29 cellular contexts compared by ENCODE assay signal in genomic region chr10:114751856-114752255, GRCh38.
DNase-seq lines count a peak whose midpoint lies in the region; ATAC-seq, FAIRE-seq and TF ChIP-seq lines count a peak whose summit lies in the region.
"Had no signal": no experiment of that assay in that cellular context is flagged by ENCODE, and none has a peak within 500 bp of the region (broad histone marks: within the 10 kb centered on the region; RNA-seq: fewer than 3 reads in every experiment).

No MANE protein-coding gene starts in this region.

- in situ Hi-C loops in IMR-90 (cut with MboI; ENCODE audit: low sequenced_read_pairs): no loop called here

- dilution Hi-C loops in IMR-90 (cut with HindIII; ENCODE audit: low sequenced_read_pairs, unreplicated experiment): no loop called here

- peak overlapping the region; percentile 84 for H3K4ac ChIP-seq in IMR-90 (ENCODE audit: low read depth, low read length)

- no peaks in the 10 kb centered on the region for H3K9me3 Mint-ChIP-seq in astrocyte (ENCODE audit: unreplicated experiment)
- no peaks in the 10 kb centered on the region for H3K9me3 Mint-ChIP-seq in activated T-helper 2 cell treated with anti-CD3 and anti-CD28 coated beads, Interferon-gamma antibody, Interleukin-2, Interleukin-4, amounts not matched to agents 10 μg/mL and 5 μg/mL and 100 μg/mL, durations not matched to agents 14 hours and 24 hours and 36 hours
- H3K9me3 Mint-ChIP-seq: activated T-cell treated with anti-CD3 and anti-CD28 coated beads, Interleukin-2, amount 50 U/mL, for 4 hours had no signal

- H3K79me2 ChIP-seq in astrocyte (ENCODE audit: insufficient read depth, low read length): no peaks in the 10 kb centered on the region
- H3K79me2 ChIP-seq: hepatocyte had no signal

- WGBS in IMR-90 (ENCODE audit: extremely low coverage in 2 of 2, insufficient read length in 1 of 2), 2 experiments: no CpG with 5 or more reads among the region's 3 CpGs

- FAIRE-seq in astrocyte (lab: Jason Lieb, UNC): no peak
- FAIRE-seq: A204.1, H54 had no signal

- peak overlapping the region; percentile 72 for H2BK20ac ChIP-seq in IMR-90 (ENCODE audit: low read depth, low read length)

- H3K27ac Mint-ChIP-seq in astrocyte (ENCODE audit: unreplicated experiment): no peak overlapping the region
- H3K27ac Mint-ChIP-seq in activated T-helper 2 cell treated with anti-CD3 and anti-CD28 coated beads, Interferon-gamma antibody, Interleukin-2, Interleukin-4, amounts not matched to agents 10 μg/mL and 5 μg/mL and 100 μg/mL, durations not matched to agents 14 hours and 24 hours and 36 hours: no peak overlapping the region

- peaks cover 17% of the 10 kb centered on the region for H3K4me1 ChIP-seq in IMR-90 (ENCODE audit: control insufficient read depth, insufficient read depth, low read length)
- peaks cover 16% of the 10 kb centered on the region for H3K4me1 ChIP-seq in astrocyte (ENCODE audit: insufficient read depth, low read length)
- H3K4me1 ChIP-seq: BE2C, psoas muscle, suprapubic skin had no signal

- TF ChIP-seq RAD21 in IMR-90 (IDR thresholded peaks at IDR 0.05; ENCODE audit: low read length): no peak

- H3K56ac ChIP-seq in IMR-90 (ENCODE audit: extremely low read depth, insufficient read depth, low read length): no peak overlapping the region

- no peak for TF ChIP-seq CTCF in AG09309 (IDR thresholded peaks at IDR 0.05; ENCODE audit: control insufficient read depth, insufficient read depth, low read depth, low read length, missing control alignments)
- TF ChIP-seq CTCF in IMR-90 (conservative IDR thresholded peaks at IDR 0.05; ENCODE audit: low read depth, low read length): no peak
- TF ChIP-seq CTCF in astrocyte (IDR thresholded peaks at IDR 0.05; ENCODE audit: insufficient read depth, low read depth, low read length): no peak
- no peak for TF ChIP-seq CTCF in fibroblast of the aortic adventitia (IDR thresholded peaks at IDR 0.05; ENCODE audit: insufficient read depth, low read length)

- peaks cover 8% of the 10 kb centered on the region for H3K27me3 Mint-ChIP-seq in astrocyte (ENCODE audit: low read depth, unreplicated experiment)
- peaks cover 27% of the 10 kb centered on the region for H3K27me3 Mint-ChIP-seq in activated T-helper 2 cell treated with anti-CD3 and anti-CD28 coated beads, Interferon-gamma antibody, Interleukin-2, Interleukin-4, amounts not matched to agents 10 μg/mL and 5 μg/mL and 100 μg/mL, durations not matched to agents 14 hours and 24 hours and 36 hours (ENCODE audit: low read depth)

- 0 out of 2 replicates have a peak overlapping the region, but pooled peaks have one; percentile 58 for H2AK5ac ChIP-seq in IMR-90 (ENCODE audit: low read depth, low read length)

- no peak overlapping the region for H3K9ac ChIP-seq in IMR-90 (ENCODE audit: low read depth, low read length)
- H3K9ac ChIP-seq in astrocyte (ENCODE audit: low read length): no peak overlapping the region

- no peak overlapping the region for H2BK5ac ChIP-seq in IMR-90 (ENCODE audit: low read depth, low read length, poor library complexity, severe bottlenecking)

- peak overlapping the region; percentile 52; the same call in 1 of the 2 replicates for H2BK120ac ChIP-seq in IMR-90 (ENCODE audit: low read depth, low read length)

- 0 out of 3 replicates have a peak overlapping the region, but pooled peaks have one; percentile 79 for H2BK15ac ChIP-seq in IMR-90 (ENCODE audit: low read depth, low read length)

- no TSS peak for BruUV-seq in IMR-90 (replicated peaks; lab: Mats Ljungman, UMichigan)

- POLR2A ChIA-PET in IMR-90 (lab: Charles Lee; ENCODE audit: unreplicated experiment): no interaction called here

- no peak overlapping the region for H3K4me3 Mint-ChIP-seq in astrocyte (ENCODE audit: unreplicated experiment)
- no peak overlapping the region for H3K4me3 Mint-ChIP-seq in activated T-helper 2 cell treated with anti-CD3 and anti-CD28 coated beads, Interferon-gamma antibody, Interleukin-2, Interleukin-4, amounts not matched to agents 10 μg/mL and 5 μg/mL and 100 μg/mL, durations not matched to agents 14 hours and 24 hours and 36 hours (ENCODE audit: low read depth)
- H3K4me3 Mint-ChIP-seq: activated T-cell treated with anti-CD3 and anti-CD28 coated beads, Interleukin-2, amount 50 U/mL, for 4 hours had no signal

- H3K36me3 ChIP-seq in IMR-90 (ENCODE audit: control insufficient read depth, insufficient read depth, low read length) (no peaks in the 10 kb centered on the region), astrocyte (ENCODE audit: insufficient read depth, low read length) (no peaks in the 10 kb centered on the region)
- H3K36me3 ChIP-seq: BE2C, neutrophil, Peyer's patch, SJSA1, suprapubic skin had no signal

- peaks cover 11% of the 10 kb centered on the region for H3K9me1 ChIP-seq in IMR-90 (ENCODE audit: insufficient read depth, low read length)

- H2AK9ac ChIP-seq in IMR-90 (replicated peaks; ENCODE audit: low read depth, low read length, poor library complexity): no peak overlapping the region

- intact Hi-C loops in IMR-90 (cut with micrococcal nuclease): no loop called here
- intact Hi-C loops in activated T-helper 2 cell treated with anti-CD3 and anti-CD28 coated beads, Interferon-gamma antibody, Interleukin-2, Interleukin-4, amounts not matched to agents 10 μg/mL and 5 μg/mL and 100 μg/mL, durations not matched to agents 14 hours and 24 hours and 36 hours (cut with micrococcal nuclease): no loop called here

- TF ChIP-seq POLR2A in IMR-90 (IDR thresholded peaks at IDR 0.05; ENCODE audit: low read depth, low read length): no peak

- no peak overlapping the region for H4K5ac ChIP-seq in IMR-90 (ENCODE audit: low read depth, low read length)

- peak overlapping the region; percentile 54 for H4K91ac ChIP-seq in IMR-90 (ENCODE audit: insufficient read depth, low read depth, low read length)

- peak overlapping the region in 1 of 2 experiments; percentile 60; a peak in 1 of 4 replicates for H4K8ac ChIP-seq in IMR-90 (ENCODE audit: low read depth in 2 of 2, low read length in 2 of 2)

- H3K14ac ChIP-seq in IMR-90 (replicated peaks; ENCODE audit: low read depth, low read length): peak overlapping the region; percentile 50; the same call in 1 of the 2 replicates

- H3K27me3 ChIP-seq in IMR-90 (ENCODE audit: control insufficient read depth, insufficient read depth, low read length): no peaks in the 10 kb centered on the region
- H3K27me3 ChIP-seq in astrocyte (ENCODE audit: insufficient read depth, low read length): no peaks in the 10 kb centered on the region
- H3K27me3 ChIP-seq: BE2C, hepatocyte, Peyer's patch, SJSA1, suprapubic skin had no signal

- H3K36me3 Mint-ChIP-seq in astrocyte (ENCODE audit: low read depth, unreplicated experiment): no peaks in the 10 kb centered on the region
- H3K36me3 Mint-ChIP-seq in activated T-helper 2 cell treated with anti-CD3 and anti-CD28 coated beads, Interferon-gamma antibody, Interleukin-2, Interleukin-4, amounts not matched to agents 10 μg/mL and 5 μg/mL and 100 μg/mL, durations not matched to agents 14 hours and 24 hours and 36 hours (ENCODE audit: low read depth): no peaks in the 10 kb centered on the region

- CTCF ChIA-PET in IMR-90 (lab: Yijun Ruan, JAX): no interaction called here

- H3K4me2 ChIP-seq in IMR-90 (ENCODE audit: low read depth, low read length) (no peak overlapping the region), astrocyte (ENCODE audit: low read length) (no peak overlapping the region)
- H3K4me2 ChIP-seq: hepatocyte had no signal

- peaks cover 0 to 4% of the 10 kb centered on the region in 2 experiments; a peak in 1 of 4 replicates for H3K79me1 ChIP-seq in IMR-90 (ENCODE audit: low read depth in 1 of 2, low read length in 2 of 2)

- peaks cover 8% of the 10 kb centered on the region for H3K4me1 Mint-ChIP-seq in astrocyte (ENCODE audit: low read depth, unreplicated experiment)
- H3K4me1 Mint-ChIP-seq in activated T-helper 2 cell treated with anti-CD3 and anti-CD28 coated beads, Interferon-gamma antibody, Interleukin-2, Interleukin-4, amounts not matched to agents 10 μg/mL and 5 μg/mL and 100 μg/mL, durations not matched to agents 14 hours and 24 hours and 36 hours (ENCODE audit: low read depth): no peaks in the 10 kb centered on the region

- H3K23ac ChIP-seq in IMR-90 (ENCODE audit: low read depth, low read length): 0 out of 2 replicates have a peak overlapping the region, but pooled peaks have one; percentile 65

- DNase-seq in AG09309 (ENCODE audit: low read depth): peak; percentile 61
- peak; percentile 65 for DNase-seq in IMR-90
- DNase-seq in astrocyte (ENCODE audit: low read depth): peak; percentile 80
- peak; percentile 58 for DNase-seq in fibroblast of the aortic adventitia (ENCODE audit: low read depth)
- DNase-seq in substantia nigra (lab: John Stamatoyannopoulos, UW): no peak
- DNase-seq in HCEC 1CT: no peak
- DNase-seq in activated T-helper 2 cell treated with anti-CD3 and anti-CD28 coated beads, Interferon-gamma antibody, Interleukin-2, Interleukin-4, amounts not matched to agents 10 μg/mL and 5 μg/mL and 100 μg/mL, durations not matched to agents 14 hours and 24 hours and 36 hours (ENCODE audit: low spot score): no peak
- DNase-seq: activated CD4-positive, alpha-beta T cell treated with anti-CD3 and anti-CD28 coated beads for 1 hour; activated CD8-positive, alpha-beta memory T cell treated with anti-CD3 and anti-CD28 coated beads for 24 hours; activated naive CD4-positive, alpha-beta T cell treated with Interleukin-2 at 50 U/mL for 16 hours; activated T-cell treated with anti-CD3 and anti-CD28 coated beads, Interleukin-2, amount 50 U/mL, for 4 hours; amniotic stem cell; BE2C; DMS53; dorsolateral prefrontal cortex; foreskin melanocyte; NCI-H1105 treated with DMSO at 0.1 percent for 48 hours; NCI-H2107; NCI-H510A; Peyer's patch; psoas muscle had no signal

- H2AFZ ChIP-seq in IMR-90 (replicated peaks; ENCODE audit: low read length, poor library complexity): peak overlapping the region; percentile 70
- no peak overlapping the region for H2AFZ ChIP-seq in astrocyte (ENCODE audit: low read depth, low read length)
- H2AFZ ChIP-seq: hepatocyte had no signal

- H3K9me3 ChIP-seq in IMR-90 (ENCODE audit: control insufficient read depth, insufficient read depth, low read length): no peaks in the 10 kb centered on the region
- H3K9me3 ChIP-seq in astrocyte (ENCODE audit: insufficient read depth, low read depth, low read length): no peaks in the 10 kb centered on the region
- H3K9me3 ChIP-seq: BE2C, neutrophil, Peyer's patch, psoas muscle, SJSA1, suprapubic skin had no signal

- no peaks in the 10 kb centered on the region for H4K20me1 ChIP-seq in IMR-90 (ENCODE audit: insufficient read depth, low read length)
- H4K20me1 ChIP-seq in astrocyte (ENCODE audit: insufficient read depth, low read length): no peaks in the 10 kb centered on the region

- no peak for ATAC-seq in IMR-90 (ENCODE audit: low read depth)
- ATAC-seq in HG02840 (IDR thresholded peaks at IDR 0.05; ENCODE audit: low FRiP score, unreplicated experiment): no peak
- ATAC-seq: activated T-cell treated with anti-CD3 and anti-CD28 coated beads, Interleukin-2, amount 50 U/mL, for 4 hours; left lobe of liver; psoas muscle had no signal

- H3K18ac ChIP-seq in IMR-90 (ENCODE audit: low read depth, low read length): no peak overlapping the region

- H3K27ac ChIP-seq in IMR-90 (ENCODE audit: insufficient read depth, low read length): no peak overlapping the region
- no peak overlapping the region for H3K27ac ChIP-seq in astrocyte (ENCODE audit: low read depth, low read length)
- no peak overlapping the region for H3K27ac ChIP-seq in substantia nigra (ENCODE audit: low read depth, low read length, poor library complexity, severe bottlenecking)
- H3K27ac ChIP-seq: hepatocyte, neutrophil, Peyer's patch, psoas muscle, SJSA1, suprapubic skin had no signal

- H3K4me3 ChIP-seq in AG09309 (ENCODE audit: control insufficient read depth, low read depth, low read length): no peak overlapping the region
- H3K4me3 ChIP-seq in IMR-90 (ENCODE audit: insufficient read depth, low read depth, low read length): no peak overlapping the region
- no peak overlapping the region for H3K4me3 ChIP-seq in astrocyte (ENCODE audit: insufficient read depth, low read depth, low read length)
- H3K4me3 ChIP-seq in fibroblast of the aortic adventitia (ENCODE audit: low read depth, low read length): no peak overlapping the region
- H3K4me3 ChIP-seq: dorsolateral prefrontal cortex, hepatocyte, Peyer's patch, psoas muscle, SJSA1, suprapubic skin had no signal

Comparison
In these comparisons a context has a peak if more than half of its experiments do, and no peak if none do; other contexts are left out.
1. DNase-seq: peak in AG09309 (single experiment), IMR-90 (single experiment), astrocyte (single experiment) and fibroblast of the aortic adventitia (single experiment); none in substantia nigra (0 of 49), HCEC 1CT (single experiment) and activated T-helper 2 cell treated with anti-CD3 and anti-CD28 coated beads, Interferon-gamma antibody, Interleukin-2, Interleukin-4, amounts not matched to agents 10 μg/mL and 5 μg/mL and 100 μg/mL, durations not matched to agents 14 hours and 24 hours and 36 hours (single experiment).